In the genomic region with DNA sequence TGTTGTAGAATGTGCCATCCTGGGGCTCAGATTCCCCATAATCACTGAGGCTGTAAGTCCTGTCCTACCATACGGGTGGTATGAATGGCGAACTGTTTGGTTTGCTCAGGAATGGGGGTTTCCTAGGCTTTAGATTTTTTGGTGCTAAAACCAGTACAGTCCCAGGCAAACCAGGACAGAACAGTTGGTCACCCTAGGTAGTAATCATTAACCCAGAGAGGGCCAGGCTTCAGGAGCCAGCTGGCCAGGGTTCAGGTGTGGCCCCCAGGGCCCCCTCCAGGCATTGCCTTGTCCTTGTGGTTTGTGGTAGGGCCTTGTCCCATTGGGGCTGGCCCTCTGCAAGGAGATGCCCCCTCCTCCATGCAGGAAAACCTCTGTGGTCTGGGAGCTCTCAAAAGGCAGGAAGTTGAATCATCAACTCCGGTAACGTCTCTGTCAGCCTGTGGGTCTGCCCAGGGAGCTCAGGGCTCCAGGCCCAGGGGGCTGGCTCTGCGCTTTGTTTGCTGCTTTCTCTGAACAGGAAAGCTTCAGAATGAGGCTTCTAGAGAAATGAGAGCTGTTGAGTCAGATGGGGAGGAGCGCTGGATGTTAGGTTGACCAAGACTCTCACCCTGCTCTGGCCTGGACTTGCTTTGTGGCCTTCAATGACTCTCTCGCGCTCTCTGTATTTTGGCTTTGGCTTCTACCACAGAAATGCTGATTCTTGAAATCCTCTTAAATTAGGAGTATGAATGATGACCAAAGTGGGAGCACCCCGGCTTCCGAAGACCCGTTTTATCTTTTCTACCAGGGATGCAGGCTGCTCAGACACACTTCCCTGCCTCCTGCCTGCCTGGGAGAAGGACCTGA, we compare ENCODE assay signal across 8 cellular contexts. TPM values are rescaled to one million over a fixed set of nuclear protein-coding genes. Genes with fewer than 3 reads are reported as not detected.
A peak's percentile ranks its signal among the peaks of the same experiment; 100 is the strongest.
DNase-seq lines count a peak whose midpoint lies in the region; ATAC-seq and TF ChIP-seq lines count a peak whose summit lies in the region.

No MANE protein-coding gene starts in this region.

- H3K27me3 ChIP-seq in neutrophil (no peaks in the 10 kb centered on the region), suprapubic skin (no peaks in the 10 kb centered on the region)

- peaks cover 20 to 22% of the 10 kb centered on the region in 2 experiments for H3K4me1 ChIP-seq in neutrophil (ENCODE audit: control insufficient read depth in 1 of 2, insufficient read depth in 1 of 2, low read depth in 1 of 2, low read length in 1 of 2)
- peaks cover 37% of the 10 kb centered on the region for H3K4me1 ChIP-seq in suprapubic skin

- no peaks in the 10 kb centered on the region for H3K36me3 Mint-ChIP-seq in activated CD8-positive, alpha-beta memory T cell treated with anti-CD3 and anti-CD28 coated beads, Interleukin-2, amount 10 ng/mL, durations not matched to agents 7 days and 5 days

- ATAC-seq in HG02610 (IDR thresholded peaks at IDR 0.05; ENCODE audit: unreplicated experiment) = peak; percentile 91
- ATAC-seq in activated CD8-positive, alpha-beta memory T cell treated with anti-CD3 and anti-CD28 coated beads, Interleukin-2, amount 10 ng/mL, durations not matched to agents 7 days and 5 days = peak; percentile 98

- H3K27ac ChIP-seq in neutrophil = peak overlapping the region; percentile 53
- H3K27ac ChIP-seq in suprapubic skin = peak overlapping the region; percentile 72

- H3K4me3 Mint-ChIP-seq in activated CD8-positive, alpha-beta memory T cell treated with anti-CD3 and anti-CD28 coated beads, Interleukin-2, amount 10 ng/mL, durations not matched to agents 7 days and 5 days = peak overlapping the region; percentile 28

- WGBS in suprapubic skin = 51% methylated on average over 8 of the region's 11 CpGs

- H3K9me3 Mint-ChIP-seq in activated CD8-positive, alpha-beta memory T cell treated with anti-CD3 and anti-CD28 coated beads, Interleukin-2, amount 10 ng/mL, durations not matched to agents 7 days and 5 days (ENCODE audit: low read depth) = no peaks in the 10 kb centered on the region

- peak; percentile 94 for DNase-seq in GM03348 (ENCODE audit: low spot score)
- peak; percentile 70 for DNase-seq in NCI-H2196 (lab: John Stamatoyannopoulos, UW; ENCODE audit: unreplicated experiment)
- peak; percentile 91 for DNase-seq in activated CD8-positive, alpha-beta memory T cell treated with anti-CD3 and anti-CD28 coated beads, Interleukin-2, amount 10 ng/mL, durations not matched to agents 7 days and 5 days
- peak; percentile 90 for DNase-seq in epithelial cell of proximal tubule (ENCODE audit: low read depth)
- peak; percentile 82 to 87 for DNase-seq in suprapubic skin (ENCODE audit: low spot score in 2 of 2)
- DNase-seq in NCI-H748 treated with DMSO at 0.1 percent for 48 hours (lab: John Stamatoyannopoulos, UW) = no peak

- CTCF ChIA-PET in activated CD8-positive, alpha-beta memory T cell treated with anti-CD3 and anti-CD28 coated beads, Interleukin-2, amount 10 ng/mL, durations not matched to agents 7 days and 5 days (lab: Charles Lee) = interaction anchor here (0.8 to 3.2 kb wide), 7 partner anchors 24 to 131 kb away, joined by 3 to 14 read pairs (median 4); a partner anchor contains a TSS

- H3K4me1 Mint-ChIP-seq in activated CD8-positive, alpha-beta memory T cell treated with anti-CD3 and anti-CD28 coated beads, Interleukin-2, amount 10 ng/mL, durations not matched to agents 7 days and 5 days = peaks cover 47% of the 10 kb centered on the region

- H3K27ac Mint-ChIP-seq in activated CD8-positive, alpha-beta memory T cell treated with anti-CD3 and anti-CD28 coated beads, Interleukin-2, amount 10 ng/mL, durations not matched to agents 7 days and 5 days = peak overlapping the region; percentile 95

- no peak for TF ChIP-seq EP300 in suprapubic skin (IDR thresholded peaks at IDR 0.05)

- TF ChIP-seq POLR2A in suprapubic skin (IDR thresholded peaks at IDR 0.05) = no peak

- H3K9me3 ChIP-seq in neutrophil (no peaks in the 10 kb centered on the region), suprapubic skin (no peaks in the 10 kb centered on the region)

- TF ChIP-seq CTCF in epithelial cell of proximal tubule (conservative IDR thresholded peaks at IDR 0.05; ENCODE audit: low read depth, low read length) (no peak), neutrophil (IDR thresholded peaks at IDR 0.05) (no peak), suprapubic skin (IDR thresholded peaks at IDR 0.05) (no peak)

- H3K4me3 ChIP-seq in epithelial cell of proximal tubule (ENCODE audit: low read depth, low read length) (no peak overlapping the region), neutrophil (ENCODE audit: low read depth in 1 of 2, low read length in 1 of 2) (no peak overlapping the region), suprapubic skin (no peak overlapping the region)

- H3K36me3 ChIP-seq in neutrophil = no peaks in the 10 kb centered on the region
- H3K36me3 ChIP-seq in suprapubic skin = no peaks in the 10 kb centered on the region

- H3K27me3 Mint-ChIP-seq in activated CD8-positive, alpha-beta memory T cell treated with anti-CD3 and anti-CD28 coated beads, Interleukin-2, amount 10 ng/mL, durations not matched to agents 7 days and 5 days = no peaks in the 10 kb centered on the region

RNA-seq across cellular contexts. Expression of a gene that starts 22.2 kb away (rescaled TPM):
- 10 to 100 TPM; 88.1 to 98.4 TPM for total RNA-seq in activated CD8-positive, alpha-beta memory T cell treated with anti-CD3 and anti-CD28 coated beads, Interleukin-2, amount 10 ng/mL, durations not matched to agents 7 days and 5 days
- total RNA-seq in epithelial cell of proximal tubule (20.3 and 21.6 TPM in 2 replicates), suprapubic skin (10 to 100 TPM; 31.4 to 62.1 (median 56.6) TPM)
